21 cellular contexts compared by ENCODE assay signal in genomic region chr11:126817523-126818450, GRCh38.
A peak's percentile ranks its signal among the peaks of the same experiment; 100 is the strongest.
DNase-seq lines count a peak whose midpoint lies in the region; ATAC-seq and TF ChIP-seq lines count a peak whose summit lies in the region.
"Had no signal": no experiment of that assay in that cellular context is flagged by ENCODE, and none has a peak within 500 bp of the region (broad histone marks: within the 10 kb centered on the region; RNA-seq: fewer than 3 reads in every experiment).

No MANE protein-coding gene starts in this region.

- peaks cover 0 to 34% (median 18%) of the 10 kb centered on the region in 10 experiments; a peak in 14 of 20 replicates for H3K4me1 ChIP-seq in BLaER1 treated with 17β-estradiol and CSF1 and Interleukin-3, amounts not matched to agents 10 nM and 100 nM
- H3K4me1 ChIP-seq in GM23248 (ENCODE audit: insufficient read depth) (peaks cover 37% of the 10 kb centered on the region), fibroblast of lung (ENCODE audit: control insufficient read depth, extremely low read depth, insufficient read depth, low read length) (peaks cover 9% of the 10 kb centered on the region)
- H3K4me1 ChIP-seq: BE2C had no signal

- H3K4me3 ChIP-seq in BLaER1 treated with 17β-estradiol and CSF1 and Interleukin-3, amounts not matched to agents 10 nM and 100 nM: no peak overlapping the region
- H3K4me3 ChIP-seq in GM23248: no peak overlapping the region
- no peak overlapping the region for H3K4me3 ChIP-seq in fibroblast of lung (replicated peaks in 1 of 4; ENCODE audit: control extremely low read depth in 1 of 4, insufficient read depth in 1 of 4, low read depth in 3 of 4, low read length in 4 of 4)

- no peaks in the 10 kb centered on the region for H3K36me3 Mint-ChIP-seq in stimulated activated effector memory CD8-positive, alpha-beta T cell treated with anti-CD3 and anti-CD28 coated beads, Interleukin-12 subunit alpha, Interleukin-12 subunit beta, amount 100 ng/mL, for 72 hours
- H3K36me3 Mint-ChIP-seq: CD8-positive, alpha-beta T cell had no signal

- peak; percentile 15 for ATAC-seq in stimulated activated effector memory CD8-positive, alpha-beta T cell treated with anti-CD3 and anti-CD28 coated beads, Interleukin-12 subunit alpha, Interleukin-12 subunit beta, amount 100 ng/mL, for 72 hours
- ATAC-seq: CD8-positive, alpha-beta T cell; HCT116; HepG2 had no signal

- peaks cover 25% of the 10 kb centered on the region; the same call in 1 of the 2 replicates for H3F3A ChIP-seq in GM23248 (ENCODE audit: insufficient read depth)

- no peaks in the 10 kb centered on the region for H4K20me1 ChIP-seq in BLaER1 treated with 17β-estradiol and CSF1 and Interleukin-3, amounts not matched to agents 10 nM and 100 nM
- H4K20me1 ChIP-seq in GM23248 (ENCODE audit: insufficient read depth): no peaks in the 10 kb centered on the region
- H4K20me1 ChIP-seq in fibroblast of lung (ENCODE audit: control insufficient read depth, extremely low read depth, insufficient read depth, low read length): no peaks in the 10 kb centered on the region

- H3K4me2 ChIP-seq in BLaER1 treated with 17β-estradiol and CSF1 and Interleukin-3, amounts not matched to agents 10 nM and 100 nM: peak overlapping the region in 7 of 11 experiments; percentile 38 to 75 (median 59); a peak in 14 of 22 replicates
- H3K4me2 ChIP-seq in GM23248 (ENCODE audit: unreplicated experiment) (peak overlapping the region; percentile 15), fibroblast of lung (ENCODE audit: extremely low read depth, insufficient read depth, low read length) (peak overlapping the region; percentile 25)

- no peak for TF ChIP-seq CTCF in fibroblast of lung (conservative IDR thresholded peaks at IDR 0.05 in 1 of 2, IDR thresholded peaks at IDR 0.05 in 1 of 2; ENCODE audit: low read depth in 1 of 2, low read length in 2 of 2)

- no peaks in the 10 kb centered on the region for H3K36me3 ChIP-seq in BLaER1 treated with 17β-estradiol and CSF1 and Interleukin-3, amounts not matched to agents 10 nM and 100 nM
- H3K36me3 ChIP-seq in GM23248 (ENCODE audit: low read depth) (0 out of 2 replicates have a peak, but pooled peaks cover 3% of the 10 kb centered on the region), fibroblast of lung (ENCODE audit: control insufficient read depth, insufficient read depth, low read length) (no peaks in the 10 kb centered on the region)
- H3K36me3 ChIP-seq: BE2C had no signal

- peaks cover 0 to 5% (median 0%) of the 10 kb centered on the region in 11 experiments; a peak in 2 of 22 replicates for H3K9me3 ChIP-seq in BLaER1 treated with 17β-estradiol and CSF1 and Interleukin-3, amounts not matched to agents 10 nM and 100 nM (replicated peaks in 1 of 11)
- H3K9me3 ChIP-seq in GM23248 (ENCODE audit: low read depth) (no peaks in the 10 kb centered on the region), fibroblast of lung (ENCODE audit: control insufficient read depth, insufficient read depth, low read depth, low read length) (no peaks in the 10 kb centered on the region)
- H3K9me3 ChIP-seq: BE2C had no signal

- in situ Hi-C loops in GM23248 (cut with MboI): no loop called here

- intact Hi-C loops in head of caudate nucleus (cut with DNase I): no loop called here

- H2AFZ ChIP-seq in GM23248 (no peak overlapping the region), fibroblast of lung (ENCODE audit: low read length) (no peak overlapping the region)

- peak overlapping the region in 5 of 11 experiments; percentile 12 to 56 (median 41); a peak in 7 of 22 replicates for H3K27ac ChIP-seq in BLaER1 treated with 17β-estradiol and CSF1 and Interleukin-3, amounts not matched to agents 10 nM and 100 nM
- H3K27ac ChIP-seq in GM23248 (peak overlapping the region; percentile 29), fibroblast of lung (ENCODE audit: insufficient read depth, low read length) (peak overlapping the region; percentile 60)
- H3K27ac ChIP-seq: KMS-11 had no signal

- no peaks in the 10 kb centered on the region for H3K27me3 ChIP-seq in BLaER1 treated with 17β-estradiol and CSF1 and Interleukin-3, amounts not matched to agents 10 nM and 100 nM
- no peaks in the 10 kb centered on the region for H3K27me3 ChIP-seq in GM23248 (replicated peaks; ENCODE audit: insufficient read depth)
- no peaks in the 10 kb centered on the region for H3K27me3 ChIP-seq in fibroblast of lung (ENCODE audit: control insufficient read depth, insufficient read depth, low read length)

- no peaks in the 10 kb centered on the region for H3K9me3 Mint-ChIP-seq in stimulated activated effector memory CD8-positive, alpha-beta T cell treated with anti-CD3 and anti-CD28 coated beads, Interleukin-12 subunit alpha, Interleukin-12 subunit beta, amount 100 ng/mL, for 72 hours
- H3K9me3 Mint-ChIP-seq: CD8-positive, alpha-beta T cell had no signal

- no peaks in the 10 kb centered on the region for H3K9me2 ChIP-seq in GM23248 (ENCODE audit: insufficient read depth)

- DNase-seq in GM23248 (peak; percentile 18), fibroblast of lung (ENCODE audit: low read depth in 2 of 2) (no peak), head of caudate nucleus (no peak), ureter (ENCODE audit: low spot score) (no peak), T1000 (lab: John Stamatoyannopoulos, UW) (no peak)
- no peak for DNase-seq in stimulated activated effector memory CD8-positive, alpha-beta T cell treated with anti-CD3 and anti-CD28 coated beads, Interleukin-12 subunit alpha, Interleukin-12 subunit beta, amount 100 ng/mL, for 72 hours (ENCODE audit: low spot score in 2 of 2)
- DNase-seq: ACHN; BE2C; CD8-positive, alpha-beta T cell; GDM1; NCI-H1436; NCI-H2029; NCI-H2171; NCI-H446 treated with DMSO at 0.1 percent for 48 hours; NK-92 treated with Interleukin-12 subunit alpha and Interleukin-12 subunit beta, amount 100 ng/mL, for 24 hours; OCI-M1; SHP77 treated with DMSO at 0.1 percent for 48 hours had no signal

- peaks cover 14% of the 10 kb centered on the region; the same call in 1 of the 2 replicates for H3K79me2 ChIP-seq in GM23248 (ENCODE audit: insufficient read depth)
- H3K79me2 ChIP-seq in fibroblast of lung (ENCODE audit: control insufficient read depth, insufficient read depth, low read length): no peaks in the 10 kb centered on the region

- H3K27ac Mint-ChIP-seq in stimulated activated effector memory CD8-positive, alpha-beta T cell treated with anti-CD3 and anti-CD28 coated beads, Interleukin-12 subunit alpha, Interleukin-12 subunit beta, amount 100 ng/mL, for 72 hours: no peak overlapping the region
- H3K27ac Mint-ChIP-seq: CD8-positive, alpha-beta T cell had no signal

- no peak overlapping the region for H3K4me3 Mint-ChIP-seq in stimulated activated effector memory CD8-positive, alpha-beta T cell treated with anti-CD3 and anti-CD28 coated beads, Interleukin-12 subunit alpha, Interleukin-12 subunit beta, amount 100 ng/mL, for 72 hours
- H3K4me3 Mint-ChIP-seq: CD8-positive, alpha-beta T cell had no signal

- WGBS in GM23248 (ENCODE audit: low coverage in 1 of 2, low lambda C conversion rate in 2 of 2, missing lambda C conversion rate in 2 of 2), 2 experiments: 23 to 31% methylated on average over 11 of the region's 11 CpGs

- no peaks in the 10 kb centered on the region for H3K4me1 Mint-ChIP-seq in stimulated activated effector memory CD8-positive, alpha-beta T cell treated with anti-CD3 and anti-CD28 coated beads, Interleukin-12 subunit alpha, Interleukin-12 subunit beta, amount 100 ng/mL, for 72 hours

- H3K9ac ChIP-seq in BLaER1 treated with 17β-estradiol and CSF1 and Interleukin-3, amounts not matched to agents 10 nM and 100 nM: no peak overlapping the region
- H3K9ac ChIP-seq in GM23248: no peak overlapping the region
- no peak overlapping the region for H3K9ac ChIP-seq in fibroblast of lung (ENCODE audit: insufficient read depth, low read length)
- H3K9ac ChIP-seq: KMS-11 had no signal
